ENCODE assay signal across 8 cellular contexts in the genomic region with DNA sequence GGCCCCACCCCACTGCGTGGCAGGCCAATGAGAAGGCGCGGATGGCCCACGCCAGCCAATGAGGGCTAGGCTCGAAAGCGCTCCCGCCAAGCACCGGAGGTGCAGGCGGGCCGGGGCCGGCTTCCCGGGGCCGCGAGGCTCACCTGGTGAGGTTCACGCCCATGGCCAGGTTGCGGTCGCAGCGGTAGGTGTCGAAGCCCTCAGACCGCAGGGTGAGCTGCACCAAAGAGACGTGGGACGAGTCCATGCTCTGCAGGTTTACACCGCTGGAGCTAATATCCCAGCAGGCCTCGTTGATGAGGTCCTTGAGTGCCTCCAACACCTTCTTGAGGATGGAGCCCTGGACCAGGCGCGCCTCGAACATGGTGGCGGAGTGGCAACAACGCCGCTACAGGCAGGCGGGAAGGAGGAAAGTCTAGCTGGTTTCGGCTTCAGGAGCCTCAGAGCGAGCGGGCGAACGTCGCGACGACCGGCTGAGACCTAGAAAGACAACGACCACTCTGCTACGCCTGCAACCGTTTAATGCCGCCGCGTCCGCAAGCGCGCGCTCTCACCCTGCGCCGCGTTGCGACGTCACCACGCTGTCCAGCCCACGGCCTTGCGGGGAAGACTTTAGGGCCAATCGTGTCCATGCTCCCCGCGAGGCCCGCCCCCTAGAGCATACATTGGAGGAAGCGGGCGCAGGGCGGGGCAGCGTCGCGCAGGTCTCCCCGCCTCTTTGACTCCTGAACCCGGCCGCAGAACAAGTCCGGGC. TPM values are rescaled to one million over a fixed set of nuclear protein-coding genes. Genes with fewer than 3 reads are reported as not detected.
DNase-seq lines count a peak whose midpoint lies in the region; ATAC-seq, FAIRE-seq and TF ChIP-seq lines count a peak whose summit lies in the region.

A gene (minus strand): TSS at position 524 of the 754 bp plus-strand sequence. CDS start 160 bp downstream, at position 364.

- peak within 1 kb of the TSS; percentile 96 for H3K23ac ChIP-seq in IMR-90 (ENCODE audit: low read depth, low read length)

- H3K9me1 ChIP-seq in IMR-90 (ENCODE audit: insufficient read depth, low read length) (no peaks in the 10 kb centered on the region), endothelial cell of umbilical vein (replicated peaks; ENCODE audit: control insufficient read depth, extremely low read depth, insufficient read depth, low read length) (no peaks in the 10 kb centered on the region)

- H2BK120ac ChIP-seq in IMR-90 (ENCODE audit: low read depth, low read length): peak within 1 kb of the TSS; percentile 84

- in situ Hi-C loops in IMR-90 (cut with MboI; ENCODE audit: low sequenced_read_pairs): no loop called here

- H3K36me3 ChIP-seq in IMR-90 (ENCODE audit: control insufficient read depth, insufficient read depth, low read length): peaks cover 6% of the 10 kb centered on the region
- H3K36me3 ChIP-seq in endothelial cell of umbilical vein (ENCODE audit: control insufficient read depth in 2 of 2, extremely low read depth in 1 of 2, insufficient read depth in 2 of 2, low read length in 2 of 2): peaks cover 0 to 3% of the 10 kb centered on the region in 2 experiments

- peak within 1 kb of the TSS; percentile 98 for H3K9ac ChIP-seq in IMR-90 (ENCODE audit: low read depth, low read length)
- peak within 1 kb of the TSS; percentile 87 for H3K9ac ChIP-seq in endothelial cell of umbilical vein (replicated peaks; ENCODE audit: extremely low read depth, insufficient read depth, low read length)

- H3K4me1 ChIP-seq in IMR-90 (ENCODE audit: control insufficient read depth, insufficient read depth, low read length) (peaks cover 2% of the 10 kb centered on the region), endothelial cell of umbilical vein (ENCODE audit: control insufficient read depth, extremely low read depth, insufficient read depth, low read length) (peaks cover 22% of the 10 kb centered on the region)

- TF ChIP-seq POLR2A in IMR-90 (IDR thresholded peaks at IDR 0.05; ENCODE audit: low read depth, low read length) (peak; percentile 95), endothelial cell of umbilical vein (IDR thresholded peaks at IDR 0.05; ENCODE audit: low read depth, low read length) (peak; percentile 98)

- TF ChIP-seq CTCF in IMR-90 (conservative IDR thresholded peaks at IDR 0.05; ENCODE audit: low read depth, low read length) (no peak), endothelial cell of umbilical vein (IDR thresholded peaks at IDR 0.05; ENCODE audit: extremely low read depth in 1 of 2, insufficient read depth in 1 of 2, low read depth in 1 of 2, low read length in 2 of 2) (no peak)

- BruUV-seq in IMR-90 (replicated peaks; lab: Mats Ljungman, UMichigan) (TSS peak; percentile 52), endothelial cell of umbilical vein (replicated peaks; lab: Mats Ljungman, UMichigan) (TSS peak; percentile 33)

- H3K4ac ChIP-seq in IMR-90 (ENCODE audit: low read depth, low read length): peak within 1 kb of the TSS; percentile 95

- H4K91ac ChIP-seq in IMR-90 (ENCODE audit: insufficient read depth, low read depth, low read length): peak within 1 kb of the TSS; percentile 91

- H3K56ac ChIP-seq in IMR-90 (ENCODE audit: extremely low read depth, insufficient read depth, low read length): peak within 1 kb of the TSS; percentile 98

- peak; percentile 93 for FAIRE-seq in endothelial cell of umbilical vein (lab: Jason Lieb, UNC)

- no peaks in the 10 kb centered on the region for H3K9me3 ChIP-seq in IMR-90 (ENCODE audit: control insufficient read depth, insufficient read depth, low read length)
- H3K9me3 ChIP-seq in endothelial cell of umbilical vein (replicated peaks; ENCODE audit: control insufficient read depth, insufficient read depth, low read length): no peaks in the 10 kb centered on the region

- peak within 1 kb of the TSS; percentile 92 for H3K18ac ChIP-seq in IMR-90 (ENCODE audit: low read depth, low read length)

- intact Hi-C loops in IMR-90 (cut with micrococcal nuclease) (loop anchor here (10.0 kb wide), 1 partner anchor 325 kb away; no protein-coding TSS in a partner anchor), endothelial cell of umbilical vein (cut with micrococcal nuclease) (loop anchor here (1.0 to 10.0 kb wide), 2 partner anchors 73 to 235 kb away; no protein-coding TSS in a partner anchor)

- H4K8ac ChIP-seq in IMR-90 (ENCODE audit: low read depth in 2 of 2, low read length in 2 of 2): peak within 1 kb of the TSS; percentile 71 to 99

- ATAC-seq in GM21528 (IDR thresholded peaks at IDR 0.05; ENCODE audit: low FRiP score, unreplicated experiment): peak; percentile 94
- ATAC-seq in IMR-90 (ENCODE audit: low read depth): peak; percentile 96

- peak within 1 kb of the TSS; percentile 64; the same call in 1 of the 3 replicates for H2BK15ac ChIP-seq in IMR-90 (ENCODE audit: low read depth, low read length)

- H3K79me2 ChIP-seq in endothelial cell of umbilical vein (ENCODE audit: control insufficient read depth, insufficient read depth, low read length): peaks cover 37% of the 10 kb centered on the region

- peak; percentile 99 for DNase-seq in DMS 273 (lab: John Stamatoyannopoulos, UW; ENCODE audit: unreplicated experiment)
- peak; percentile 96 for DNase-seq in IMR-90
- peak; percentile 99 for DNase-seq in OCI-M1 (lab: John Stamatoyannopoulos, UW)
- peak; percentile 95 for DNase-seq in activated T-cell treated with anti-CD3 and anti-CD28 coated beads for 24 hours (ENCODE audit: low read depth)
- DNase-seq in endothelial cell of umbilical vein (ENCODE audit: low read depth, low spot score): peak; percentile 98
- peak; percentile 92 for DNase-seq in middle frontal gyrus (ENCODE audit: extremely low spot score, low spot score)
- peak; percentile 97 for DNase-seq in stimulated activated CD8-positive, alpha-beta memory T cell treated with anti-CD3 and anti-CD28 coated beads, Interleukin-2, amount 100 ng/mL, for 48 hours (ENCODE audit: low read depth in 2 of 2)

- peaks cover 2 to 22% of the 10 kb centered on the region in 2 experiments; a peak in 2 of 4 replicates for H3K79me1 ChIP-seq in IMR-90 (ENCODE audit: low read depth in 1 of 2, low read length in 2 of 2)

- H3K4me2 ChIP-seq in IMR-90 (ENCODE audit: low read depth, low read length) (peak within 1 kb of the TSS; percentile 89), endothelial cell of umbilical vein (ENCODE audit: insufficient read depth, low read length) (peak within 1 kb of the TSS; percentile 91)

- H4K20me1 ChIP-seq in IMR-90 (ENCODE audit: insufficient read depth, low read length) (peaks cover 18% of the 10 kb centered on the region), endothelial cell of umbilical vein (replicated peaks; ENCODE audit: control insufficient read depth, extremely low read depth, insufficient read depth, low read length) (no peaks in the 10 kb centered on the region)

- peak within 1 kb of the TSS; percentile 92 for H4K5ac ChIP-seq in IMR-90 (ENCODE audit: low read depth, low read length)

- peak within 1 kb of the TSS; percentile 99 for H3K27ac ChIP-seq in IMR-90 (ENCODE audit: insufficient read depth, low read length)
- H3K27ac ChIP-seq in endothelial cell of umbilical vein (ENCODE audit: insufficient read depth, low read depth, low read length): peak within 1 kb of the TSS; percentile 58

- POLR2A ChIA-PET in IMR-90 (lab: Charles Lee; ENCODE audit: unreplicated experiment) (interaction anchor here (0.6 kb wide), 1 partner anchor 47 kb away, joined by 32 read pairs; no protein-coding TSS in a partner anchor), endothelial cell of umbilical vein (lab: Charles Lee) (interaction anchor here (0.6 to 1.7 kb wide), 2 partner anchors 36 to 72 kb away, joined by 5 to 6 read pairs; no protein-coding TSS in a partner anchor)

- H2BK20ac ChIP-seq in IMR-90 (ENCODE audit: low read depth, low read length): peak within 1 kb of the TSS; percentile 58; the same call in 1 of the 2 replicates

- H2AFZ ChIP-seq in IMR-90 (replicated peaks; ENCODE audit: low read length, poor library complexity) (peak within 1 kb of the TSS; percentile 92), endothelial cell of umbilical vein (ENCODE audit: low read depth, low read length) (peak within 1 kb of the TSS; percentile 61)

- peak within 1 kb of the TSS; percentile 97 for H2BK5ac ChIP-seq in IMR-90 (ENCODE audit: low read depth, low read length, poor library complexity, severe bottlenecking)

- H3K14ac ChIP-seq in IMR-90 (replicated peaks; ENCODE audit: low read depth, low read length): peak within 1 kb of the TSS; percentile 98

- CTCF ChIA-PET in IMR-90 (lab: Yijun Ruan, JAX): interaction anchor here (1.4 to 1.6 kb wide), 2 partner anchors 73 to 103 kb away, joined by 4 to 7 read pairs; no protein-coding TSS in a partner anchor
- CTCF ChIA-PET in endothelial cell of umbilical vein (lab: Charles Lee): interaction anchor here (0.7 to 1.5 kb wide), 3 partner anchors 18 to 506 kb away, joined by 3 to 4 read pairs (median 4); no protein-coding TSS in a partner anchor

- peak within 1 kb of the TSS; percentile 79 for H2AK5ac ChIP-seq in IMR-90 (ENCODE audit: low read depth, low read length)

- H3K27me3 ChIP-seq in IMR-90 (ENCODE audit: control insufficient read depth, insufficient read depth, low read length) (no peaks in the 10 kb centered on the region), endothelial cell of umbilical vein (ENCODE audit: control insufficient read depth in 2 of 2, insufficient read depth in 2 of 2, low read length in 2 of 2) (no peaks in the 10 kb centered on the region)

- peak within 1 kb of the TSS; percentile 70 for H3K4me3 ChIP-seq in IMR-90 (ENCODE audit: insufficient read depth, low read depth, low read length)
- H3K4me3 ChIP-seq in endothelial cell of umbilical vein (replicated peaks in 1 of 3; ENCODE audit: insufficient read depth in 1 of 3, low read depth in 1 of 3, low read length in 3 of 3): peak within 1 kb of the TSS; percentile 83 to 95 (median 90)

- no peak for TF ChIP-seq RAD21 in IMR-90 (IDR thresholded peaks at IDR 0.05; ENCODE audit: low read length)

- dilution Hi-C loops in IMR-90 (cut with HindIII; ENCODE audit: low sequenced_read_pairs, unreplicated experiment): no loop called here
- dilution Hi-C loops in endothelial cell of umbilical vein (cut with MboI; ENCODE audit: extremely low pct_ligation_motif_present, low sequenced_read_pairs): no loop called here

- WGBS in IMR-90 (ENCODE audit: extremely low coverage in 2 of 2, insufficient read length in 1 of 2), 2 experiments: 1% methylated on average over 28 of the region's 72 CpGs; no CpG with 5 or more reads in 1 of the 2 experiments

- peak within 1 kb of the TSS; percentile 86 for H2AK9ac ChIP-seq in IMR-90 (replicated peaks; ENCODE audit: low read depth, low read length, poor library complexity)

RNA-seq across cellular contexts. Expression of the gene that starts here (rescaled TPM):
- total RNA-seq in IMR-90 (2012; rRNA removed): 155 and 222 TPM in 2 replicates
- polyA plus RNA-seq in IMR-90 (2012; rRNA removed): 185 and 213 TPM in 2 replicates
- polyA plus RNA-seq in IMR-90 (2012; cell fraction: cytosol; rRNA removed): 92.7 and 174 TPM in 2 replicates
- 81.5 and 150 TPM in 2 replicates for polyA plus RNA-seq in IMR-90 (2012; cell fraction: nucleus; rRNA removed; ENCODE audit: low replicate concordance)
- 161 and 175 TPM in 2 replicates for total RNA-seq in endothelial cell of umbilical vein
- 261 and 295 TPM in 2 replicates for polyA plus RNA-seq in endothelial cell of umbilical vein
- polyA plus RNA-seq in endothelial cell of umbilical vein (2011; cell fraction: cytosol; rRNA removed): 260 and 295 TPM in 2 replicates
- polyA plus RNA-seq in endothelial cell of umbilical vein (2011; cell fraction: nucleus; rRNA removed): 125 and 178 TPM in 2 replicates
- polyA plus RNA-seq in endothelial cell of umbilical vein (2012): 108 and 212 TPM in 2 replicates
- 94.7 and 108 TPM in 2 replicates for polyA minus RNA-seq in endothelial cell of umbilical vein
- polyA minus RNA-seq in endothelial cell of umbilical vein (2011; cell fraction: cytosol; rRNA and poly(A)+ RNA removed): 273 TPM
- polyA minus RNA-seq in endothelial cell of umbilical vein (2011; cell fraction: nucleus; rRNA and poly(A)+ RNA removed): 36.3 and 38.9 TPM in 2 replicates

Comparison
In these comparisons a context has a peak if more than half of its experiments do, and no peak if none do; other contexts are left out.
1. Peak in every context shown above with its lines: DNase-seq, ATAC-seq, H3K4me3 ChIP-seq and H3K27ac ChIP-seq.